15 cellular contexts compared by ENCODE assay signal in genomic region chr11:116579857-116580727, GRCh38.
DNase-seq lines count a peak whose midpoint lies in the region; ATAC-seq and TF ChIP-seq lines count a peak whose summit lies in the region.
"Had no signal": no experiment of that assay in that cellular context is flagged by ENCODE, and none has a peak within 500 bp of the region (broad histone marks: within the 10 kb centered on the region; RNA-seq: fewer than 3 reads in every experiment).

No MANE protein-coding gene starts in this region.

- H3K36me3 Mint-ChIP-seq in natural killer cell treated with Interleukin-12 subunit alpha and Interleukin-12 subunit beta and Interleukin-15 and Interleukin-18, amount 100 ng/mL, for 72 hours: no peaks in the 10 kb centered on the region
- H3K36me3 Mint-ChIP-seq in natural killer cell (no peaks in the 10 kb centered on the region), memory B cell (no peaks in the 10 kb centered on the region)
- H3K36me3 Mint-ChIP-seq in naive thymus-derived CD4-positive, alpha-beta T cell: no peaks in the 10 kb centered on the region

- peaks cover 0 to 2% of the 10 kb centered on the region in 2 donors for H3K27me3 ChIP-seq in naive thymus-derived CD4-positive, alpha-beta T cell (ENCODE audit: control insufficient read depth in 2 of 2, insufficient read depth in 2 of 2, low read length in 2 of 2)
- H3K27me3 ChIP-seq: BLaER1 had no signal

- POLR2A ChIA-PET in naive thymus-derived CD4-positive, alpha-beta T cell (lab: Charles Lee): no interaction called here

- no peaks in the 10 kb centered on the region for H3K4me1 Mint-ChIP-seq in natural killer cell treated with Interleukin-12 subunit alpha and Interleukin-12 subunit beta and Interleukin-15 and Interleukin-18, amount 100 ng/mL, for 72 hours (ENCODE audit: low read depth in 2 of 2)
- H3K4me1 Mint-ChIP-seq in natural killer cell (no peaks in the 10 kb centered on the region), memory B cell (no peaks in the 10 kb centered on the region)
- peaks cover 0 to 4% (median 0%) of the 10 kb centered on the region in 7 donors for H3K4me1 Mint-ChIP-seq in naive thymus-derived CD4-positive, alpha-beta T cell

- no peaks in the 10 kb centered on the region for H3K36me3 ChIP-seq in naive thymus-derived CD4-positive, alpha-beta T cell (ENCODE audit: control insufficient read depth in 2 of 3, insufficient read depth in 3 of 3, low read length in 3 of 3)
- H3K36me3 ChIP-seq: BLaER1 had no signal

- H3K4me3 Mint-ChIP-seq in natural killer cell treated with Interleukin-12 subunit alpha and Interleukin-12 subunit beta and Interleukin-15 and Interleukin-18, amount 100 ng/mL, for 72 hours: no peak overlapping the region
- H3K4me3 Mint-ChIP-seq in natural killer cell (no peak overlapping the region), memory B cell (peak overlapping the region; percentile 32)
- no peak overlapping the region for H3K4me3 Mint-ChIP-seq in naive thymus-derived CD4-positive, alpha-beta T cell
- H3K4me3 Mint-ChIP-seq: activated CD8-positive, alpha-beta T cell treated with anti-CD3 and anti-CD28 coated beads, Interleukin-2, amount 10 ng/mL, durations not matched to agents 7 days and 5 days had no signal

- no peak overlapping the region for H3K27ac ChIP-seq in naive thymus-derived CD4-positive, alpha-beta T cell (ENCODE audit: low read depth, low read length)
- H3K27ac ChIP-seq: BLaER1 had no signal

- CTCF ChIA-PET in naive thymus-derived CD4-positive, alpha-beta T cell (lab: Charles Lee): interaction anchor here (0.6 kb wide), 1 partner anchor 14 kb away, joined by 3 read pairs; no protein-coding TSS in a partner anchor

- no peak for TF ChIP-seq CTCF in natural killer cell (IDR thresholded peaks at IDR 0.05)

- no peaks in the 10 kb centered on the region for H3K9me3 ChIP-seq in naive thymus-derived CD4-positive, alpha-beta T cell (ENCODE audit: control insufficient read depth in 2 of 3, low read length in 3 of 3)
- H3K9me3 ChIP-seq: BLaER1 had no signal

- no peak overlapping the region for H3K4me3 ChIP-seq in naive thymus-derived CD4-positive, alpha-beta T cell (ENCODE audit: low read length)
- H3K4me3 ChIP-seq: BLaER1 had no signal

- H3K27ac Mint-ChIP-seq in natural killer cell treated with Interleukin-12 subunit alpha and Interleukin-12 subunit beta and Interleukin-15 and Interleukin-18, amount 100 ng/mL, for 72 hours: no peak overlapping the region
- H3K27ac Mint-ChIP-seq in natural killer cell: no peak overlapping the region
- H3K27ac Mint-ChIP-seq in memory B cell: no peak overlapping the region
- H3K27ac Mint-ChIP-seq in naive thymus-derived CD4-positive, alpha-beta T cell: no peak overlapping the region
- H3K27ac Mint-ChIP-seq: activated CD8-positive, alpha-beta T cell treated with anti-CD3 and anti-CD28 coated beads, Interleukin-2, amount 10 ng/mL, durations not matched to agents 7 days and 5 days had no signal

- DNase-seq in natural killer cell treated with Interleukin-12 subunit alpha and Interleukin-12 subunit beta and Interleukin-15 and Interleukin-18, amount 100 ng/mL, for 72 hours (ENCODE audit: low spot score): peak; percentile 26
- DNase-seq in natural killer cell (no peak), astrocyte of the hippocampus (ENCODE audit: low read depth, low spot score) (peak; percentile 36), memory B cell (ENCODE audit: low spot score in 2 of 2) (no peak), mucosa of gallbladder (ENCODE audit: low spot score) (no peak)
- no peak for DNase-seq in naive thymus-derived CD4-positive, alpha-beta T cell
- DNase-seq: activated CD8-positive, alpha-beta T cell treated with anti-CD3 and anti-CD28 coated beads, Interleukin-2, amount 10 ng/mL, durations not matched to agents 7 days and 5 days; activated naive CD4-positive, alpha-beta T cell; left colon; NCI-H1105; stimulated activated CD4-positive, alpha-beta T cell treated with anti-CD3 and anti-CD28 coated beads, Interleukin-4, amount 100 ng/mL, for 24 hours; stimulated activated naive CD8-positive, alpha-beta T cell treated with anti-CD3 and anti-CD28 coated beads, Interleukin-15, Interleukin-2, amounts not matched to agents 100 U/mL and 50 U/mL, for 24 hours had no signal

- no peaks in the 10 kb centered on the region for H3K9me3 Mint-ChIP-seq in natural killer cell treated with Interleukin-12 subunit alpha and Interleukin-12 subunit beta and Interleukin-15 and Interleukin-18, amount 100 ng/mL, for 72 hours
- H3K9me3 Mint-ChIP-seq in natural killer cell (no peaks in the 10 kb centered on the region), memory B cell (no peaks in the 10 kb centered on the region)
- peaks cover 0 to 6% (median 0%) of the 10 kb centered on the region in 11 donors for H3K9me3 Mint-ChIP-seq in naive thymus-derived CD4-positive, alpha-beta T cell

- no peaks in the 10 kb centered on the region for H3K4me1 ChIP-seq in naive thymus-derived CD4-positive, alpha-beta T cell (ENCODE audit: control insufficient read depth in 2 of 2, insufficient read depth in 2 of 2, low read length in 2 of 2)
- H3K4me1 ChIP-seq: BLaER1 had no signal

- ATAC-seq in natural killer cell treated with Interleukin-12 subunit alpha and Interleukin-12 subunit beta and Interleukin-15 and Interleukin-18, amount 100 ng/mL, for 72 hours: no peak
- ATAC-seq in natural killer cell (no peak), memory B cell (ENCODE audit: low read depth) (no peak), HG03139 (IDR thresholded peaks at IDR 0.05; ENCODE audit: unreplicated experiment) (no peak), GM19328 (IDR thresholded peaks at IDR 0.05; ENCODE audit: unreplicated experiment) (no peak)
- no peak for ATAC-seq in naive thymus-derived CD4-positive, alpha-beta T cell
- ATAC-seq: activated CD8-positive, alpha-beta T cell treated with anti-CD3 and anti-CD28 coated beads, Interleukin-2, amount 10 ng/mL, durations not matched to agents 7 days and 5 days; left colon; stimulated activated naive CD8-positive, alpha-beta T cell treated with anti-CD3 and anti-CD28 coated beads, Interleukin-15, Interleukin-2, amounts not matched to agents 100 U/mL and 50 U/mL, for 24 hours had no signal

- H3K27me3 Mint-ChIP-seq in natural killer cell treated with Interleukin-12 subunit alpha and Interleukin-12 subunit beta and Interleukin-15 and Interleukin-18, amount 100 ng/mL, for 72 hours: peaks cover 37 to 47% of the 10 kb centered on the region in 2 donors
- H3K27me3 Mint-ChIP-seq in natural killer cell (ENCODE audit: low read depth in 2 of 2) (peaks cover 50 to 63% of the 10 kb centered on the region in 2 donors), memory B cell (peaks cover 30% of the 10 kb centered on the region)
- H3K27me3 Mint-ChIP-seq in naive thymus-derived CD4-positive, alpha-beta T cell: peaks cover 63 to 66% (median 65%) of the 10 kb centered on the region in 5 donors

- intact Hi-C loops in natural killer cell (cut with micrococcal nuclease): no loop called here
- intact Hi-C loops in naive thymus-derived CD4-positive, alpha-beta T cell (cut with micrococcal nuclease): no loop called here

Comparison
In these comparisons a context has a peak if more than half of its experiments do, and no peak if none do; other contexts are left out.
1. DNase-seq: peak in natural killer cell treated with Interleukin-12 subunit alpha and Interleukin-12 subunit beta and Interleukin-15 and Interleukin-18, amount 100 ng/mL, for 72 hours (single experiment) and astrocyte of the hippocampus (single experiment); none in natural killer cell (single experiment), memory B cell (0 of 2), naive thymus-derived CD4-positive, alpha-beta T cell (0 of 9) and mucosa of gallbladder (single experiment).